Comparison of ENCODE assay signal across 2 cellular contexts in genomic region chr12:131688845-131689154, GRCh38.
TF ChIP-seq lines count a peak whose summit lies in the region.

No MANE protein-coding gene starts in this region.

TF ChIP-seq in IMR-90, 13 proteins besides CTCF, POLR2A, EP300 and RAD21:
- TF ChIP-seq MAFK (IDR thresholded peaks at IDR 0.05; ENCODE audit: low read depth, low read length) (no peak), BHLHE40 (IDR thresholded peaks at IDR 0.05; ENCODE audit: low read depth, low read length) (no peak), CEBPB (IDR thresholded peaks at IDR 0.05; ENCODE audit: low read depth, low read length) (no peak), CHD1 (IDR thresholded peaks at IDR 0.05; ENCODE audit: low read depth, low read length) (no peak), FOS (IDR thresholded peaks at IDR 0.05; ENCODE audit: low read depth, low read length) (no peak), SMC3 (IDR thresholded peaks at IDR 0.05; ENCODE audit: low read depth, low read length) (no peak), MAZ (IDR thresholded peaks at IDR 0.05; ENCODE audit: borderline replicate concordance, low read depth, low read length) (no peak), MXI1 (IDR thresholded peaks at IDR 0.05; ENCODE audit: borderline replicate concordance, low read depth, low read length) (no peak), RCOR1 (IDR thresholded peaks at IDR 0.05; ENCODE audit: insufficient replicate concordance, low read length) (no peak), NFE2L2 (IDR thresholded peaks at IDR 0.05; ENCODE audit: low read depth, low read length) (no peak), RFX5 (IDR thresholded peaks at IDR 0.05; ENCODE audit: low read depth, low read length) (no peak), ELK1 (IDR thresholded peaks at IDR 0.05; ENCODE audit: borderline replicate concordance, low read depth, low read length) (no peak)
- TF ChIP-seq, protein P1, sequence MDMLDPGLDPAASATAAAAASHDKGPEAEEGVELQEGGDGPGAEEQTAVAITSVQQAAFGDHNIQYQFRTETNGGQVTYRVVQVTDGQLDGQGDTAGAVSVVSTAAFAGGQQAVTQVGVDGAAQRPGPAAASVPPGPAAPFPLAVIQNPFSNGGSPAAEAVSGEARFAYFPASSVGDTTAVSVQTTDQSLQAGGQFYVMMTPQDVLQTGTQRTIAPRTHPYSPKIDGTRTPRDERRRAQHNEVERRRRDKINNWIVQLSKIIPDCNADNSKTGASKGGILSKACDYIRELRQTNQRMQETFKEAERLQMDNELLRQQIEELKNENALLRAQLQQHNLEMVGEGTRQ (IDR thresholded peaks at IDR 0.05; ENCODE audit: low read depth, low read length): no peak

TF ChIP-seq in H1, 55 proteins besides CTCF, POLR2A, EP300 and RAD21:
- no peak for TF ChIP-seq KDM1A (IDR thresholded peaks at IDR 0.05; ENCODE audit: borderline replicate concordance, low read length)
- TF ChIP-seq KDM5A (IDR thresholded peaks at IDR 0.05; ENCODE audit: low read length): no peak
- TF ChIP-seq, protein P2, sequence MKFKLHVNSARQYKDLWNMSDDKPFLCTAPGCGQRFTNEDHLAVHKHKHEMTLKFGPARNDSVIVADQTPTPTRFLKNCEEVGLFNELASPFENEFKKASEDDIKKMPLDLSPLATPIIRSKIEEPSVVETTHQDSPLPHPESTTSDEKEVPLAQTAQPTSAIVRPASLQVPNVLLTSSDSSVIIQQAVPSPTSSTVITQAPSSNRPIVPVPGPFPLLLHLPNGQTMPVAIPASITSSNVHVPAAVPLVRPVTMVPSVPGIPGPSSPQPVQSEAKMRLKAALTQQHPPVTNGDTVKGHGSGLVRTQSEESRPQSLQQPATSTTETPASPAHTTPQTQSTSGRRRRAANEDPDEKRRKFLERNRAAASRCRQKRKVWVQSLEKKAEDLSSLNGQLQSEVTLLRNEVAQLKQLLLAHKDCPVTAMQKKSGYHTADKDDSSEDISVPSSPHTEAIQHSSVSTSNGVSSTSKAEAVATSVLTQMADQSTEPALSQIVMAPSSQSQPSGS (IDR thresholded peaks at IDR 0.05; ENCODE audit: low read length): no peak
- no peak for TF ChIP-seq GTF2F1 (IDR thresholded peaks at IDR 0.05; ENCODE audit: borderline replicate concordance, low read depth, low read length)
- no peak for TF ChIP-seq MAX (IDR thresholded peaks at IDR 0.05)
- TF ChIP-seq SIN3A (conservative IDR thresholded peaks at IDR 0.05 in 1 of 2, IDR thresholded peaks at IDR 0.05 in 1 of 2; ENCODE audit: low read depth in 1 of 2, low read length in 2 of 2): no peak
- no peak for TF ChIP-seq MAFK (IDR thresholded peaks at IDR 0.05; ENCODE audit: low read depth, low read length)
- no peak for TF ChIP-seq SP2 (IDR thresholded peaks at IDR 0.05; ENCODE audit: low read length)
- no peak for TF ChIP-seq CTBP2 (IDR thresholded peaks at IDR 0.05; ENCODE audit: borderline replicate concordance, insufficient read depth, insufficient read length, low read length)
- TF ChIP-seq SAP30 (IDR thresholded peaks at IDR 0.05; ENCODE audit: insufficient read depth, insufficient replicate concordance, low read length): no peak
- no peak for TF ChIP-seq GABPA (IDR thresholded peaks at IDR 0.05; ENCODE audit: borderline replicate concordance, insufficient read depth, low read length)
- no peak for TF ChIP-seq CHD2 (IDR thresholded peaks at IDR 0.05; ENCODE audit: low read length)
- TF ChIP-seq SP1 (IDR thresholded peaks at IDR 0.05; ENCODE audit: low read depth, low read length): no peak
- TF ChIP-seq FOSL1 (IDR thresholded peaks at IDR 0.05; ENCODE audit: insufficient read depth, low read depth, low read length): no peak
- no peak for TF ChIP-seq BCL11A (IDR thresholded peaks at IDR 0.05; ENCODE audit: low read depth in 2 of 2, low read length in 2 of 2)
TF ChIP-seq in H1: peak in this region for 0.
